Comparison of ENCODE assay signal across 10 cellular contexts in genomic region chr4:15451866-15452765, GRCh38. TPM values are rescaled to one million over a fixed set of nuclear protein-coding genes. Genes with fewer than 3 reads are reported as not detected.
DNase-seq lines count a peak whose midpoint lies in the region; TF ChIP-seq lines count a peak whose summit lies in the region.
"Had no signal": no experiment of that assay in that cellular context is flagged by ENCODE, and none has a peak within 500 bp of the region (broad histone marks: within the 10 kb centered on the region; RNA-seq: fewer than 3 reads in every experiment).

No MANE protein-coding gene starts in this region.

- no peak overlapping the region for H3K4me2 ChIP-seq in hepatocyte

- DNase-seq in HS-27A (ENCODE audit: low read depth) (peak; percentile 88), astrocyte of the cerebellum (ENCODE audit: low read depth) (peak; percentile 90), hepatocyte (ENCODE audit: low spot score) (peak; percentile 28), thyroid gland (no peak), G401 (ENCODE audit: low spot score) (no peak)
- DNase-seq in activated naive CD4-positive, alpha-beta T cell treated with anti-CD3 and anti-CD28 coated beads, Interleukin-2, amount 50 U/mL, for 16 hours = no peak
- DNase-seq in effector CD8-positive, alpha-beta T cell (lab: John Stamatoyannopoulos, UW) = no peak
- DNase-seq in stimulated activated CD4-positive, alpha-beta T cell treated with anti-CD3 and anti-CD28 coated beads, Interleukin-2, amount 100 ng/mL, for 48 hours = no peak
- DNase-seq: activated naive CD8-positive, alpha-beta T cell treated with anti-CD3 and anti-CD28 coated beads for 36 hours had no signal

- intact Hi-C loops in thyroid gland (cut with DNase I) = no loop called here

- peaks cover 12% of the 10 kb centered on the region for H3K4me1 ChIP-seq in hepatocyte (ENCODE audit: insufficient read depth)
- H3K4me1 ChIP-seq in thyroid gland = peaks cover 0 to 14% of the 10 kb centered on the region in 2 donors

- H4K20me1 ChIP-seq in hepatocyte (ENCODE audit: insufficient read depth, poor library complexity, severe bottlenecking) = no peaks in the 10 kb centered on the region

- H3K27me3 ChIP-seq in hepatocyte = no peaks in the 10 kb centered on the region
- no peaks in the 10 kb centered on the region for H3K27me3 ChIP-seq in thyroid gland

- TF ChIP-seq CTCF in astrocyte of the cerebellum (IDR thresholded peaks at IDR 0.05; ENCODE audit: low read depth, low read length, missing control alignments) (no peak), hepatocyte (IDR thresholded peaks at IDR 0.05; ENCODE audit: poor library complexity) (no peak), thyroid gland (IDR thresholded peaks at IDR 0.05) (no peak)

- no peaks in the 10 kb centered on the region for H3K79me2 ChIP-seq in hepatocyte

- no peaks in the 10 kb centered on the region for H3K36me3 ChIP-seq in hepatocyte (replicated peaks; ENCODE audit: insufficient read depth, low read depth)
- no peaks in the 10 kb centered on the region for H3K36me3 ChIP-seq in thyroid gland

- H3K4me3 ChIP-seq in astrocyte of the cerebellum (ENCODE audit: low read depth, low read length) = no peak overlapping the region
- H3K4me3 ChIP-seq in hepatocyte = no peak overlapping the region
- H3K4me3 ChIP-seq in thyroid gland (replicated peaks in 1 of 3) = no peak overlapping the region

- H3K9me2 ChIP-seq in hepatocyte (replicated peaks; ENCODE audit: insufficient read depth) = no peaks in the 10 kb centered on the region

- H3K9me3 ChIP-seq in hepatocyte (ENCODE audit: low read depth) (no peaks in the 10 kb centered on the region), thyroid gland (no peaks in the 10 kb centered on the region)

- H3K27ac ChIP-seq in hepatocyte (peak overlapping the region; percentile 7), thyroid gland (peak overlapping the region in 2 of 3 donors; percentile 22 to 39)

- no peak for TF ChIP-seq POLR2A in thyroid gland (IDR thresholded peaks at IDR 0.05)

- in situ Hi-C loops in astrocyte of the cerebellum (cut with HindIII; ENCODE audit: low sequenced_read_pairs) = loop anchor here (25.0 kb wide), 1 partner anchor 215 kb away; no protein-coding TSS in a partner anchor
- in situ Hi-C loops in G401 (cut with HindIII; ENCODE audit: low sequenced_read_pairs) = no loop called here

- WGBS in hepatocyte (ENCODE audit: low lambda C conversion rate, missing lambda C conversion rate) = 46% methylated on average over 4 of the region's 4 CpGs
- 63 to 64% methylated on average over 4 of the region's 4 CpGs for WGBS in thyroid gland, 2 donors

- H2AFZ ChIP-seq in hepatocyte = no peak overlapping the region

RNA-seq across cellular contexts. Expression of gene CC2D2A, which starts 17.6 kb away (rescaled TPM):
- total RNA-seq in hepatocyte (20.5 and 33.6 TPM in 2 replicates), thyroid gland (10 to 100 TPM; 13.6 to 25.1 (median 18.7) TPM)
- 4.5 and 6.8 TPM in 2 replicates for polyA plus RNA-seq in hepatocyte
- 7.6 and 24.7 TPM in 2 replicates for total RNA-seq in G401 (2014; rRNA removed; shearing (Covaris generic))
- total RNA-seq: activated naive CD8-positive, alpha-beta T cell treated with anti-CD3 and anti-CD28 coated beads for 36 hours; T-helper 2 cell treated with Interferon-gamma antibody and Interleukin-4, amounts not matched to agents 100 ng/mL and 5 ng/mL, for 36 hours had no signal

RNA-seq across cellular contexts. Expression of gene C1QTNF7, which starts 24.3 kb away (rescaled TPM):
- total RNA-seq in hepatocyte = 1.4 and 10.5 TPM in 2 replicates
- 1.1 and 1.4 TPM in 2 replicates for polyA plus RNA-seq in hepatocyte
- total RNA-seq in thyroid gland = 1 to 10 TPM; 1.2 to 9.5 (median 3.2) TPM
- total RNA-seq in G401 (2014; rRNA removed; shearing (Covaris generic)) = not detected in 2 replicates
- total RNA-seq: activated naive CD8-positive, alpha-beta T cell treated with anti-CD3 and anti-CD28 coated beads for 36 hours; T-helper 2 cell treated with Interferon-gamma antibody and Interleukin-4, amounts not matched to agents 100 ng/mL and 5 ng/mL, for 36 hours had no signal

Comparison
In these comparisons a context has a peak if more than half of its experiments do, and no peak if none do; other contexts are left out.
1. DNase-seq: peak in HS-27A (single experiment), astrocyte of the cerebellum (single experiment) and hepatocyte (single experiment); none in thyroid gland (0 of 2), activated naive CD4-positive, alpha-beta T cell treated with anti-CD3 and anti-CD28 coated beads, Interleukin-2, amount 50 U/mL, for 16 hours (single experiment), effector CD8-positive, alpha-beta T cell (single experiment), stimulated activated CD4-positive, alpha-beta T cell treated with anti-CD3 and anti-CD28 coated beads, Interleukin-2, amount 100 ng/mL, for 48 hours (0 of 2) and G401 (single experiment).